ENCODE assay signal across 27 cellular contexts in genomic region chr4:173534439-173534838, GRCh38. TPM values are rescaled to one million over a fixed set of nuclear protein-coding genes. Genes with fewer than 3 reads are reported as not detected.
"Had no signal": no experiment of that assay in that cellular context is flagged by ENCODE, and none has a peak within 500 bp of the region (broad histone marks: within the 10 kb centered on the region; RNA-seq: fewer than 3 reads in every experiment).

No MANE protein-coding gene starts in this region.

- H3K36me3 ChIP-seq: upper lobe of right lung had no signal

- H3K9me3 ChIP-seq: testis, upper lobe of right lung had no signal

- H3K9me3 Mint-ChIP-seq: activated CD4-positive, alpha-beta memory T cell treated with anti-CD3 and anti-CD28 coated beads for 36 hours; stimulated activated naive CD8-positive, alpha-beta T cell treated with anti-CD3 and anti-CD28 coated beads, Interleukin-15, amount 100 ng/mL, for 72 hours had no signal

- H3K27ac Mint-ChIP-seq: activated B cell treated with CpG ODN at 0.5 μM for 24 hours; activated CD4-positive, alpha-beta memory T cell treated with anti-CD3 and anti-CD28 coated beads for 36 hours; activated CD8-positive, alpha-beta memory T cell treated with anti-CD3 and anti-CD28 coated beads, Interleukin-2, amount 10 ng/mL, durations not matched to agents 7 days and 5 days; activated naive CD8-positive, alpha-beta T cell treated with anti-CD3 and anti-CD28 coated beads, Interleukin-2, amount 10 ng/mL, durations not matched to agents 7 days and 5 days; activated T-helper 17 cell treated with anti-CD3 and anti-CD28 coated beads, Interleukin-2, amount 50 U/mL, for 72 hours; stimulated activated naive CD8-positive, alpha-beta T cell treated with anti-CD3 and anti-CD28 coated beads, Interleukin-15, amount 100 ng/mL, for 72 hours had no signal

- H3K27me3 ChIP-seq: testis had no signal

- H3K27ac ChIP-seq: body of pancreas, dorsolateral prefrontal cortex, epithelial cell of prostate, skin epidermis, testis, upper lobe of right lung had no signal

- DNase-seq: activated B cell treated with CpG ODN at 0.5 μM for 24 hours; activated CD4-positive, alpha-beta memory T cell treated with anti-CD3 and anti-CD28 coated beads for 36 hours; activated CD4-positive, alpha-beta T cell treated with anti-CD3 and anti-CD28 coated beads for 4 hours; activated CD8-positive, alpha-beta memory T cell treated with anti-CD3 and anti-CD28 coated beads, Interleukin-2, amount 10 ng/mL, durations not matched to agents 7 days and 5 days; activated naive CD4-positive, alpha-beta T cell treated with Interleukin-2 at 50 U/mL for 16 hours; activated naive CD8-positive, alpha-beta T cell treated with anti-CD3 and anti-CD28 coated beads, Interleukin-2, amount 10 ng/mL, durations not matched to agents 7 days and 5 days; amygdala; body of pancreas; caudate nucleus; dorsolateral prefrontal cortex; head of caudate nucleus; midbrain; occipital lobe; posterior cingulate gyrus; stimulated activated CD4-positive, alpha-beta T cell treated with anti-CD3 and anti-CD28 coated beads, Interleukin-15, amount 100 ng/mL, for 24 hours; stimulated activated CD4-positive, alpha-beta T cell treated with anti-CD3 and anti-CD28 coated beads, Interleukin-2, amount 100 ng/mL, for 48 hours; stimulated activated naive CD8-positive, alpha-beta T cell treated with anti-CD3 and anti-CD28 coated beads, Interleukin-15, amount 100 ng/mL, for 72 hours; T-helper 1 cell; T-helper 9 cell; testis; upper lobe of right lung had no signal

- H3K4me3 ChIP-seq: body of pancreas, dorsolateral prefrontal cortex, lung, skin epidermis, testis, upper lobe of right lung had no signal

- ATAC-seq: activated CD8-positive, alpha-beta memory T cell treated with anti-CD3 and anti-CD28 coated beads, Interleukin-2, amount 10 ng/mL, durations not matched to agents 7 days and 5 days; activated T-helper 17 cell treated with anti-CD3 and anti-CD28 coated beads, Interleukin-2, amount 50 U/mL, for 72 hours; body of pancreas; stimulated activated naive CD8-positive, alpha-beta T cell treated with anti-CD3 and anti-CD28 coated beads, Interleukin-15, amount 100 ng/mL, for 72 hours; upper lobe of right lung had no signal

- H3K36me3 Mint-ChIP-seq: activated CD8-positive, alpha-beta memory T cell treated with anti-CD3 and anti-CD28 coated beads, Interleukin-2, amount 10 ng/mL, durations not matched to agents 7 days and 5 days had no signal

- H3K4me3 Mint-ChIP-seq: activated B cell treated with CpG ODN at 0.5 μM for 24 hours; activated CD4-positive, alpha-beta memory T cell treated with anti-CD3 and anti-CD28 coated beads for 36 hours; activated CD8-positive, alpha-beta memory T cell treated with anti-CD3 and anti-CD28 coated beads, Interleukin-2, amount 10 ng/mL, durations not matched to agents 7 days and 5 days; activated naive CD8-positive, alpha-beta T cell treated with anti-CD3 and anti-CD28 coated beads, Interleukin-2, amount 10 ng/mL, durations not matched to agents 7 days and 5 days; activated T-helper 17 cell treated with anti-CD3 and anti-CD28 coated beads, Interleukin-2, amount 50 U/mL, for 72 hours; stimulated activated naive CD8-positive, alpha-beta T cell treated with anti-CD3 and anti-CD28 coated beads, Interleukin-15, amount 100 ng/mL, for 72 hours had no signal

RNA-seq across cellular contexts. Expression of gene HAND2, which starts 4.4 kb away (rescaled TPM):
- total RNA-seq: activated B cell treated with CpG ODN at 0.5 μM for 24 hours; activated CD4-positive, alpha-beta memory T cell treated with anti-CD3 and anti-CD28 coated beads for 36 hours; activated CD8-positive, alpha-beta memory T cell treated with anti-CD3 and anti-CD28 coated beads, Interleukin-2, amount 10 ng/mL, durations not matched to agents 7 days and 5 days; activated naive CD8-positive, alpha-beta T cell treated with anti-CD3 and anti-CD28 coated beads, Interleukin-2, amount 10 ng/mL, durations not matched to agents 7 days and 5 days; activated T-helper 17 cell treated with anti-CD3 and anti-CD28 coated beads, Interleukin-2, amount 50 U/mL, for 72 hours; frontal cortex; occipital lobe; upper lobe of right lung had no signal
- polyA plus RNA-seq: neural cell had no signal
